Comparison of ENCODE assay signal across 8 cellular contexts in the genomic region with DNA sequence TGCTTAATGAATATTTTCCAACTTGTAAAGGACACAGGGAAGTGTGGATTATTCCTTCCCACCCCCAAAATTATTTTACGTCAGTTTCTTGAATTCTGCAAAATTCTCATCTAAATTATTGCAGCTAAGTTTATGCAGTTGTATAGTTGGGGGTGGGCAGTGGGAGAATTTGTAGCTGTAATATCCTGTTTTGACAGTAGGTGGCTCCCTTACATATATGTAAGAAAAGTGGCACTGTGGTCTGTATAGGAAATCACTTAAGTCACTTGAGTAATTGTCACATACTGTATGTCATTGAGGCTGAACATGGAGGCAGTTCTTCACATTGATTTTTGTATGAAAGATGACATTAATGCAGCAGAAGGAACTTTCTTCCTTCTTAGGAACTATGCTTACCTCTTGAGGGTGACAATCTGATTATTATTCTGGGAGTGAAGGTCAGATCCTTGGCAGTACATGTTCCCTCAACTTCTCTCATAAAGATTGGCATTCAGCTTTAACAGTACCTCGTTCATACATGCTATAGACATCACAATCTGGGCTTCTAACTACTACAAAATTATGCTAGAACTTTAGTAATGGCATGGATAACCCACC. TPM values are rescaled to one million over a fixed set of nuclear protein-coding genes. Genes with fewer than 3 reads are reported as not detected.
DNase-seq lines count a peak whose midpoint lies in the region; ATAC-seq and TF ChIP-seq lines count a peak whose summit lies in the region.

No MANE protein-coding gene starts in this region.

- H3K9me3 Mint-ChIP-seq in CD4-positive, alpha-beta T cell, result no peaks in the 10 kb centered on the region
- H3K9me3 Mint-ChIP-seq in activated B cell treated with CpG ODN at 0.5 μM for 24 hours, result no peaks in the 10 kb centered on the region
- H3K9me3 Mint-ChIP-seq in naive thymus-derived CD8-positive, alpha-beta T cell, result no peaks in the 10 kb centered on the region

- DNase-seq in CD4-positive, alpha-beta T cell, result peak in 7 of 10 experiments; percentile 4 to 20 (median 12)
- DNase-seq in NCI-H2227 (lab: John Stamatoyannopoulos, UW; ENCODE audit: unreplicated experiment) (peak; percentile 53), activated B cell treated with CpG ODN at 0.5 μM for 24 hours (no peak)
- peak in 6 of 10 donors; percentile 24 to 65 (median 55) for DNase-seq in naive thymus-derived CD8-positive, alpha-beta T cell

- H3K27ac Mint-ChIP-seq in CD4-positive, alpha-beta T cell, result no peak overlapping the region
- H3K27ac Mint-ChIP-seq in activated B cell treated with CpG ODN at 0.5 μM for 24 hours, result no peak overlapping the region
- no peak overlapping the region for H3K27ac Mint-ChIP-seq in naive thymus-derived CD8-positive, alpha-beta T cell

- no peaks in the 10 kb centered on the region for H3K27me3 ChIP-seq in CD4-positive, alpha-beta T cell (ENCODE audit: control insufficient read depth, insufficient read depth, low read length)

- H3K4me1 Mint-ChIP-seq in CD4-positive, alpha-beta T cell (ENCODE audit: low read depth), result no peaks in the 10 kb centered on the region
- H3K4me1 Mint-ChIP-seq in activated B cell treated with CpG ODN at 0.5 μM for 24 hours, result peaks cover 5% of the 10 kb centered on the region
- H3K4me1 Mint-ChIP-seq in naive thymus-derived CD8-positive, alpha-beta T cell, result peaks cover 0 to 5% (median 2%) of the 10 kb centered on the region in 4 donors

- H3K27me3 Mint-ChIP-seq in CD4-positive, alpha-beta T cell, result no peaks in the 10 kb centered on the region
- H3K27me3 Mint-ChIP-seq in activated B cell treated with CpG ODN at 0.5 μM for 24 hours, result no peaks in the 10 kb centered on the region
- H3K27me3 Mint-ChIP-seq in naive thymus-derived CD8-positive, alpha-beta T cell, result no peaks in the 10 kb centered on the region

- H3K9me3 ChIP-seq in CD4-positive, alpha-beta T cell (ENCODE audit: control insufficient read depth, low read length), result no peaks in the 10 kb centered on the region

- POLR2A ChIA-PET in CD4-positive, alpha-beta T cell (lab: Charles Lee), result interaction anchor here (0.6 kb wide), 1 partner anchor 15 kb away, joined by 3 read pairs; no protein-coding TSS in a partner anchor
- POLR2A ChIA-PET in activated B cell treated with CpG ODN at 0.5 μM for 24 hours (lab: Charles Lee), result interaction anchor here (0.6 kb wide), 2 partner anchors 16 to 80 kb away, joined by 3 read pairs; partner anchors contain the start of gene SLC35A1
- POLR2A ChIA-PET in naive thymus-derived CD8-positive, alpha-beta T cell (lab: Charles Lee), result no interaction called here

- peak; percentile 97 for ATAC-seq in CD4-positive, alpha-beta T cell (ENCODE audit: poor library complexity)
- ATAC-seq in GM19035 (IDR thresholded peaks at IDR 0.05; ENCODE audit: unreplicated experiment) (peak; percentile 68), HG03196 (IDR thresholded peaks at IDR 0.05; ENCODE audit: unreplicated experiment) (peak; percentile 78), activated B cell treated with CpG ODN at 0.5 μM for 24 hours (ENCODE audit: low read depth) (peak; percentile 94), esophagus mucosa (peak; percentile 90), HG03457 (IDR thresholded peaks at IDR 0.05; ENCODE audit: unreplicated experiment) (no peak)
- peak; percentile 89 to 92 for ATAC-seq in naive thymus-derived CD8-positive, alpha-beta T cell

- no peaks in the 10 kb centered on the region for H3K36me3 Mint-ChIP-seq in CD4-positive, alpha-beta T cell (ENCODE audit: low read depth)
- H3K36me3 Mint-ChIP-seq in activated B cell treated with CpG ODN at 0.5 μM for 24 hours (ENCODE audit: low read depth), result no peaks in the 10 kb centered on the region
- H3K36me3 Mint-ChIP-seq in naive thymus-derived CD8-positive, alpha-beta T cell, result no peaks in the 10 kb centered on the region

- peak; percentile 81 for TF ChIP-seq CTCF in CD4-positive, alpha-beta T cell (IDR thresholded peaks at IDR 0.05)
- TF ChIP-seq CTCF in activated B cell treated with CpG ODN at 0.5 μM for 24 hours (IDR thresholded peaks at IDR 0.05), result peak; percentile 53

- no peak overlapping the region for H3K27ac ChIP-seq in CD4-positive, alpha-beta T cell (ENCODE audit: low read depth, low read length)

- H3K4me3 Mint-ChIP-seq in CD4-positive, alpha-beta T cell, result no peak overlapping the region
- H3K4me3 Mint-ChIP-seq in activated B cell treated with CpG ODN at 0.5 μM for 24 hours, result no peak overlapping the region
- no peak overlapping the region for H3K4me3 Mint-ChIP-seq in naive thymus-derived CD8-positive, alpha-beta T cell

- CTCF ChIA-PET in CD4-positive, alpha-beta T cell (lab: Charles Lee), result interaction anchor here (0.6 to 1.3 kb wide), 11 partner anchors 9 to 1724 kb away, joined by 3 to 9 read pairs (median 3); partner anchors contain the start of genes CFAP206 and ZNF292
- CTCF ChIA-PET in activated B cell treated with CpG ODN at 0.5 μM for 24 hours (lab: Charles Lee), result interaction anchor here (0.6 to 2.8 kb wide), 12 partner anchors 10 to 1478 kb away, joined by 3 to 28 read pairs (median 4); partner anchors contain the start of gene CFAP206

- intact Hi-C loops in CD4-positive, alpha-beta T cell (cut with DNase I, micrococcal nuclease), result loop anchor here (1.0 to 10.0 kb wide), 8 partner anchors 80 to 1477 kb away; partner anchors contain the start of genes ORC3 (in 1 of the 2) and SLC35A1 (in 1 of the 2)
- intact Hi-C loops in activated B cell treated with CpG ODN at 0.5 μM for 24 hours (cut with micrococcal nuclease), result loop anchor here (1.0 to 2.0 kb wide), 8 partner anchors 15 to 1477 kb away; no protein-coding TSS in a partner anchor

RNA-seq across cellular contexts. Expression of gene CFAP206, which starts 14.6 kb away (rescaled TPM):
- total RNA-seq in CD4-positive, alpha-beta T cell, result under 1 TPM in 1 of 2 experiments, not detected in 1; 0.11 TPM
- total RNA-seq in activated B cell treated with CpG ODN at 0.5 μM for 24 hours, result 0.09 TPM in 1 of 2 replicates, not detected in the other
- total RNA-seq in esophagus mucosa, result 0.28 TPM
- not detected for total RNA-seq in naive thymus-derived CD8-positive, alpha-beta T cell
- polyA plus RNA-seq in naive thymus-derived CD8-positive, alpha-beta T cell, result under 1 TPM in 1 of 3 donors, not detected in 2; 0.07 TPM

RNA-seq across cellular contexts. Expression of gene C6orf163, which starts 48.5 kb away (rescaled TPM):
- total RNA-seq in CD4-positive, alpha-beta T cell, result 1 to 10 TPM in 1 of 2 experiments, under 1 TPM in 1; 0.93 to 1.4 TPM
- total RNA-seq in activated B cell treated with CpG ODN at 0.5 μM for 24 hours (5.7 and 6.8 TPM in 2 replicates), esophagus mucosa (1.1 TPM)
- 1 to 10 TPM; 3.8 to 5.0 TPM for total RNA-seq in naive thymus-derived CD8-positive, alpha-beta T cell
- under 1 TPM; 0.23 to 0.51 (median 0.33) TPM for polyA plus RNA-seq in naive thymus-derived CD8-positive, alpha-beta T cell
